Comparison of ENCODE assay signal across 9 cellular contexts in genomic region chr17:38922538-38923291, GRCh38. TPM values are rescaled to one million over a fixed set of nuclear protein-coding genes. Genes with fewer than 3 reads are reported as not detected.
DNase-seq lines count a peak whose midpoint lies in the region; ATAC-seq and TF ChIP-seq lines count a peak whose summit lies in the region.
"Had no signal": no experiment of that assay in that cellular context is flagged by ENCODE, and none has a peak within 500 bp of the region (broad histone marks: within the 10 kb centered on the region; RNA-seq: fewer than 3 reads in every experiment).

No MANE protein-coding gene starts in this region.

- H3K4me1 Mint-ChIP-seq in central memory CD8-positive, alpha-beta T cell = peaks cover 50% of the 10 kb centered on the region

- H3K4me3 Mint-ChIP-seq in central memory CD8-positive, alpha-beta T cell = no peak overlapping the region

- TF ChIP-seq CTCF in liver (IDR thresholded peaks at IDR 0.05; ENCODE audit: low read depth, low read length, missing input control) = no peak

- H3K4me3 ChIP-seq in liver (ENCODE audit: low read depth in 1 of 3, low read length in 3 of 3) (no peak overlapping the region), thymus (ENCODE audit: low read length) (no peak overlapping the region)

- H3K36me3 Mint-ChIP-seq in central memory CD8-positive, alpha-beta T cell (ENCODE audit: insufficient read depth) = peaks cover 27% of the 10 kb centered on the region

- no peaks in the 10 kb centered on the region for H3K27me3 Mint-ChIP-seq in central memory CD8-positive, alpha-beta T cell

- no peaks in the 10 kb centered on the region for H3K9me3 Mint-ChIP-seq in central memory CD8-positive, alpha-beta T cell

- H3K36me3 ChIP-seq in liver (ENCODE audit: control insufficient read depth in 4 of 4, insufficient read depth in 3 of 4, low read depth in 1 of 4, low read length in 3 of 4) (peaks cover 4 to 17% (median 11%) of the 10 kb centered on the region in 4 donors), thymus (ENCODE audit: control insufficient read depth, insufficient read depth) (peaks cover 25% of the 10 kb centered on the region)

- peak; percentile 51 for DNase-seq in Daoy (ENCODE audit: low read depth)
- peak; percentile 55 for DNase-seq in NCI-H226
- DNase-seq in central memory CD8-positive, alpha-beta T cell (ENCODE audit: low spot score in 2 of 2) = no peak
- no peak for DNase-seq in activated CD4-positive, alpha-beta T cell treated with anti-CD3 and anti-CD28 coated beads, Interleukin-2, amount 50 U/mL, for 4 hours
- no peak for DNase-seq in OCI-M2 (lab: John Stamatoyannopoulos, UW; ENCODE audit: unreplicated experiment)

- H3K27me3 ChIP-seq in liver (ENCODE audit: control insufficient read depth in 4 of 4, insufficient read depth in 4 of 4, low read length in 3 of 4) (no peaks in the 10 kb centered on the region), thymus (ENCODE audit: control insufficient read depth, insufficient read depth) (no peaks in the 10 kb centered on the region)

- WGBS in liver = 52% methylated on average over 6 of the region's 6 CpGs
- WGBS in thymus = 91% methylated on average over 6 of the region's 6 CpGs

- peak overlapping the region; percentile 32 for H3K27ac Mint-ChIP-seq in central memory CD8-positive, alpha-beta T cell (ENCODE audit: low read depth)

- TF ChIP-seq RAD21 in liver (IDR thresholded peaks at IDR 0.05) = peak in 1 of 2 donors; percentile 12

- H3K27ac ChIP-seq in liver (ENCODE audit: low read depth in 1 of 2, low read length in 2 of 2) (no peak overlapping the region), thymus (ENCODE audit: low read depth) (peak overlapping the region; percentile 73)

- no peak for ATAC-seq in central memory CD8-positive, alpha-beta T cell (replicated peaks; ENCODE audit: extremely low read depth, poor library complexity, severe bottlenecking)
- no peak for ATAC-seq in HG03378 (IDR thresholded peaks at IDR 0.05; ENCODE audit: unreplicated experiment)

- no peak overlapping the region for H3K9ac ChIP-seq in liver (ENCODE audit: low read depth in 1 of 2, low read length in 2 of 2)

- H3K9me3 ChIP-seq in liver (ENCODE audit: control insufficient read depth in 4 of 4, low read length in 3 of 4) (no peaks in the 10 kb centered on the region), thymus (ENCODE audit: control insufficient read depth) (no peaks in the 10 kb centered on the region)

- H3K4me1 ChIP-seq in liver (ENCODE audit: control insufficient read depth in 4 of 4, insufficient read depth in 4 of 4, low read length in 3 of 4) = peaks cover 0 to 7% (median 1%) of the 10 kb centered on the region in 4 donors
- no peaks in the 10 kb centered on the region for H3K4me1 ChIP-seq in thymus (ENCODE audit: control insufficient read depth, insufficient read depth, low read length)

TF ChIP-seq in liver, 16 proteins besides CTCF, POLR2A, EP300 and RAD21:
- no peak for TF ChIP-seq TAF1 (conservative IDR thresholded peaks at IDR 0.05)
- TF ChIP-seq NR2F2 (IDR thresholded peaks at IDR 0.05) = peak; percentile 21
- no peak for TF ChIP-seq ZBTB33 (IDR thresholded peaks at IDR 0.05)
- TF ChIP-seq RXRA (IDR thresholded peaks at IDR 0.05) = no peak

RNA-seq across cellular contexts. Expression of gene FBXO47, which starts 44.5 kb away (rescaled TPM):
- not detected in 2 replicates for total RNA-seq in Daoy (2014; rRNA removed; shearing (Covaris generic))
- not detected for total RNA-seq in liver
- polyA plus RNA-seq in liver = not detected
- not detected for polyA plus RNA-seq in thymus
- total RNA-seq: glomerular endothelial cell had no signal

RNA-seq across cellular contexts. Expression of gene LASP1, which starts 52.9 kb away (rescaled TPM):
- 71.0 and 77.9 TPM in 2 replicates for total RNA-seq in Daoy (2014; rRNA removed; shearing (Covaris generic))
- total RNA-seq in liver = 10 to 100 TPM; 59.4 to 77.4 TPM
- polyA plus RNA-seq in liver (10 to 100 TPM; 18.2 to 77.7 TPM), thymus (72.5 TPM)

Comparison
In these comparisons a context has a peak if more than half of its experiments do, and no peak if none do; other contexts are left out.
1. DNase-seq: peak in Daoy (single experiment) and NCI-H226 (single experiment); none in central memory CD8-positive, alpha-beta T cell (0 of 2), activated CD4-positive, alpha-beta T cell treated with anti-CD3 and anti-CD28 coated beads, Interleukin-2, amount 50 U/mL, for 4 hours (0 of 2) and OCI-M2 (single experiment).